ENCODE assay signal across 1 cellular context in the genomic region with DNA sequence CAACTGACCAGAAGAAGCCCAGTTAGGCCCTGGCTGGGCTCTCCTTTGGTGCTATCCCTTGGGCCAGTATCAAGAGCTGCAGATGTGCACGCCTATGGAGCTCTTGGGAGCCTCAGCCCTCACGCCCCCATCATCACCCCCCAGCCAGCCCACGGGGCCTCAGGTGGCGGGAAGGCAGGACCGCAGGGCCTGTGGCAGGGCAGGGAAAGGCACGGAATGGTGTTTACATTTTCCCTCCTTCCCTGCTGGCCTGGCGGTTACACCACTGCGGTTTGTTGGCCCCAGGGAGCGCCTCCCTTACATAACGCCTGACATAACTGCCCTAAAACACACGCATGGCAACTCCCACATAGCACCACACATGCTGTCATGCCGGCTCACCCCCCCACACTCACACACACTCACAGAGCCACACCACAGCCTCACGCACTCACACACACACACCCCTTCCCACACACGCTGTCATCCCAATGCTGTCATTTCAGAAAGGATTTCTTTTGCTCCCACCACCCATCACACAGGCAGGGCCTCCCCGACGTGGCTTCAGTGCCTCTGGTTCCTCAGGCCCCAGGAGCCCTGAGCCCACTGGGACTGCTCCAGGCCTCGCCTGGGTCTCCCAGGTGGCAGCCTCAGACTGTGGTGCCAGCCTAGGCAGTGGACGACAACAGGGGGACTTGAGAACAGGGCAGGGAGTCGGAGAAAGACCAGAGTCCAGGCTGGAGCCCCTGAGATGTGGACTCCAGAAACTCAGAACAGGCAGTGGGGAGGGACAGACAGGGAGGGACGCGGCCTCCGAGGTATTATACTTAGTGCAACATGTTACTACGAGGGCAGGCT.
TF ChIP-seq lines count a peak whose summit lies in the region.

No MANE protein-coding gene starts in this region.

TF ChIP-seq in K562, 482 proteins besides CTCF, POLR2A, EP300 and RAD21 (continued from another document and continues in another):
- TF ChIP-seq ESRRB (CRISPR knock-in tag; IDR thresholded peaks at IDR 0.05; ENCODE audit: borderline replicate concordance) (no peak), NR2C2 (CRISPR knock-in tag; IDR thresholded peaks at IDR 0.05) (peak; percentile 83; the same call in 1 of the 2 replicates), NR2C2 (tag; IDR thresholded peaks at IDR 0.05) (no peak), ATF7 (IDR thresholded peaks at IDR 0.05) (peak; percentile 84), IRF1 (CRISPR knock-in tag; IDR thresholded peaks at IDR 0.05; ENCODE audit: borderline replicate concordance) (no peak), ZNF75A (CRISPR knock-in tag; IDR thresholded peaks at IDR 0.05) (no peak), E2F4 (CRISPR knock-in tag; IDR thresholded peaks at IDR 0.05; ENCODE audit: low read depth) (0 out of 2 replicates have a peak, but pooled peaks have one; percentile 46), ZNF133 (CRISPR knock-in tag; IDR thresholded peaks at IDR 0.05) (no peak), RB1 (IDR thresholded peaks at IDR 0.05; ENCODE audit: low read depth) (peak; percentile 31; the same call in 1 of the 2 replicates), HMG20A (CRISPR knock-in tag; conservative IDR thresholded peaks at IDR 0.05) (no peak), PHF21A (IDR thresholded peaks at IDR 0.05; ENCODE audit: borderline replicate concordance, low read depth) (peak; percentile 51; the same call in 1 of the 2 replicates), CXXC5 (CRISPR knock-in tag; IDR thresholded peaks at IDR 0.05) (peak; percentile 75), AFF1 (IDR thresholded peaks at IDR 0.05; ENCODE audit: low read depth in 1 of 2, partially characterized antibody in 2 of 2) (peak in 1 of 2 experiments; percentile 81), FOXA3 (CRISPR knock-in tag; conservative IDR thresholded peaks at IDR 0.05 in 1 of 2, IDR thresholded peaks at IDR 0.05 in 1 of 2) (peak; percentile 75 to 76; a peak in 3 of 4 replicates), ZNF23 (CRISPR knock-in tag; IDR thresholded peaks at IDR 0.05) (no peak), ATF3 (IDR thresholded peaks at IDR 0.05) (peak; percentile 78), ATF3 (CRISPR knock-in tag; conservative IDR thresholded peaks at IDR 0.05) (no peak), TEAD4 (IDR thresholded peaks at IDR 0.05; ENCODE audit: low read length) (peak; percentile 32; the same call in 1 of the 2 replicates), TEAD4 (CRISPR knock-in tag; IDR thresholded peaks at IDR 0.05; ENCODE audit: borderline replicate concordance) (no peak), ZNF609 (CRISPR knock-in tag; IDR thresholded peaks at IDR 0.05; ENCODE audit: borderline replicate concordance) (peak; percentile 94; the same call in 1 of the 2 replicates), HNRNPL (IDR thresholded peaks at IDR 0.05; ENCODE audit: low read depth, low read length) (no peak), ZBTB9 (CRISPR knock-in tag; IDR thresholded peaks at IDR 0.05) (peak; percentile 73), ZNF174 (CRISPR knock-in tag; IDR thresholded peaks at IDR 0.05) (no peak), ZNF583 (CRISPR knock-in tag; IDR thresholded peaks at IDR 0.05) (no peak; the same call in 1 of the 2 replicates), ZNF316 (IDR thresholded peaks at IDR 0.05) (no peak), MEF2D (tag; conservative IDR thresholded peaks at IDR 0.05; ENCODE audit: low read depth) (peak; percentile 82), GTF2B (IDR thresholded peaks at IDR 0.05; ENCODE audit: extremely low read depth, insufficient read length) (no peak), ZNF76 (CRISPR knock-in tag; IDR thresholded peaks at IDR 0.05; ENCODE audit: borderline replicate concordance) (no peak), HDAC6 (IDR thresholded peaks at IDR 0.05; ENCODE audit: low read depth, low read length) (no peak), ZNF143 (CRISPR knock-in tag; IDR thresholded peaks at IDR 0.05) (no peak), NKRF (IDR thresholded peaks at IDR 0.05; ENCODE audit: borderline replicate concordance) (peak; percentile 46; the same call in 1 of the 2 replicates), SMARCB1 (IDR thresholded peaks at IDR 0.05; ENCODE audit: insufficient read length, low read depth) (no peak), CBFA2T2 (conservative IDR thresholded peaks at IDR 0.05) (peak; percentile 26; the same call in 1 of the 2 replicates)
- TF ChIP-seq, protein P1, sequence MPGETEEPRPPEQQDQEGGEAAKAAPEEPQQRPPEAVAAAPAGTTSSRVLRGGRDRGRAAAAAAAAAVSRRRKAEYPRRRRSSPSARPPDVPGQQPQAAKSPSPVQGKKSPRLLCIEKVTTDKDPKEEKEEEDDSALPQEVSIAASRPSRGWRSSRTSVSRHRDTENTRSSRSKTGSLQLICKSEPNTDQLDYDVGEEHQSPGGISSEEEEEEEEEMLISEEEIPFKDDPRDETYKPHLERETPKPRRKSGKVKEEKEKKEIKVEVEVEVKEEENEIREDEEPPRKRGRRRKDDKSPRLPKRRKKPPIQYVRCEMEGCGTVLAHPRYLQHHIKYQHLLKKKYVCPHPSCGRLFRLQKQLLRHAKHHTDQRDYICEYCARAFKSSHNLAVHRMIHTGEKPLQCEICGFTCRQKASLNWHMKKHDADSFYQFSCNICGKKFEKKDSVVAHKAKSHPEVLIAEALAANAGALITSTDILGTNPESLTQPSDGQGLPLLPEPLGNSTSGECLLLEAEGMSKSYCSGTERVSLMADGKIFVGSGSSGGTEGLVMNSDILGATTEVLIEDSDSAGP (CRISPR knock-in tag; IDR thresholded peaks at IDR 0.05) = 0 out of 2 replicates have a peak, but pooled peaks have one; percentile 48
- TF ChIP-seq, protein P2, sequence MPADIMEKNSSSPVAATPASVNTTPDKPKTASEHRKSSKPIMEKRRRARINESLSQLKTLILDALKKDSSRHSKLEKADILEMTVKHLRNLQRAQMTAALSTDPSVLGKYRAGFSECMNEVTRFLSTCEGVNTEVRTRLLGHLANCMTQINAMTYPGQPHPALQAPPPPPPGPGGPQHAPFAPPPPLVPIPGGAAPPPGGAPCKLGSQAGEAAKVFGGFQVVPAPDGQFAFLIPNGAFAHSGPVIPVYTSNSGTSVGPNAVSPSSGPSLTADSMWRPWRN (IDR thresholded peaks at IDR 0.05; ENCODE audit: low read depth) = peak; percentile 65; the same call in 1 of the 2 replicates
